18 cellular contexts compared by ENCODE assay signal in the genomic region with DNA sequence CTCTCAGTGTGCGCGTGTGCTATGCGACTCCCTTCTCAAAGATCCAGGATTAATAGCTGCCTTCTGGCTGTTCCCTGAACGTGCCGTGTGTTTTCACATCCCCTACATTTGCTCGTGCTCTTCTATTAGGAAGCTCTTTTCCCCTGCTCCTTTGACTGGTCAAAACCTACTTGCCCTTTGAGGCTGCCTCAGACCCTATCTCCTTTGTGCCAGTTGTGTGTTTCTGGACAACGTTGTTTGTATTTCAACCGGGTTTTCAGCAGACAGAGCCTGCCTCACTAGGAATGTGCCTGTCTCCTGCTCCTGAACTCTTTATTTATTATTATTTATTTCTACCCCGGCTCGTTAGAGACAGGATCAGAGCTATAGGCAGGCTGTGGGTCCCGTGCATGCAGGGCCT.
DNase-seq lines count a peak whose midpoint lies in the region; ATAC-seq and TF ChIP-seq lines count a peak whose summit lies in the region.
"Had no signal": no experiment of that assay in that cellular context is flagged by ENCODE, and none has a peak within 500 bp of the region (broad histone marks: within the 10 kb centered on the region; RNA-seq: fewer than 3 reads in every experiment).

No MANE protein-coding gene starts in this region.

- intact Hi-C loops in breast epithelium (cut with DNase I; ENCODE audit: low total_unique reads), result no loop called here
- intact Hi-C loops in upper lobe of right lung (cut with DNase I), result no loop called here

- TF ChIP-seq CTCF in WERI-Rb-1 (IDR thresholded peaks at IDR 0.05; ENCODE audit: low read depth, low read length), result no peak
- TF ChIP-seq CTCF in breast epithelium (IDR thresholded peaks at IDR 0.05), result no peak
- no peak for TF ChIP-seq CTCF in upper lobe of right lung (IDR thresholded peaks at IDR 0.05)

- no peak overlapping the region for H3K4me2 ChIP-seq in neuronal stem cell (ENCODE audit: insufficient read depth, low read length, poor library complexity, severe bottlenecking)
- H3K4me2 ChIP-seq: A549 had no signal

- H3K27me3 ChIP-seq in WERI-Rb-1 (ENCODE audit: insufficient read depth, low read depth, severe bottlenecking) (no peaks in the 10 kb centered on the region), neuronal stem cell (ENCODE audit: control insufficient read depth in 3 of 3, insufficient read depth in 3 of 3, low read depth in 1 of 3, low read length in 3 of 3) (no peaks in the 10 kb centered on the region), breast epithelium (no peaks in the 10 kb centered on the region), upper lobe of right lung (no peaks in the 10 kb centered on the region)

- no peaks in the 10 kb centered on the region for H3K27me3 Mint-ChIP-seq in activated CD4-positive, alpha-beta T cell treated with anti-CD3 and anti-CD28 coated beads, Interleukin-2, amount 10 ng/mL, durations not matched to agents 7 days and 5 days
- H3K27me3 Mint-ChIP-seq: B cell had no signal

- H3K36me3 ChIP-seq in WERI-Rb-1, result no peaks in the 10 kb centered on the region
- H3K36me3 ChIP-seq in neuronal stem cell (replicated peaks in 1 of 2; ENCODE audit: control insufficient read depth in 2 of 2, insufficient read depth in 2 of 2, low read length in 2 of 2), result no peaks in the 10 kb centered on the region
- H3K36me3 ChIP-seq in breast epithelium, result no peaks in the 10 kb centered on the region
- H3K36me3 ChIP-seq in upper lobe of right lung, result no peaks in the 10 kb centered on the region
- H3K36me3 ChIP-seq: BLaER1 treated with 17β-estradiol and CSF1 and Interleukin-3, amounts not matched to agents 10 nM and 100 nM had no signal

- peak overlapping the region; percentile 33 for H3K18ac ChIP-seq in neuronal stem cell (ENCODE audit: low read length)

- POLR2A ChIA-PET in activated CD4-positive, alpha-beta T cell treated with anti-CD3 and anti-CD28 coated beads, Interleukin-2, amount 10 ng/mL, durations not matched to agents 7 days and 5 days (lab: Charles Lee), result no interaction called here

- no peak overlapping the region for H3K4ac ChIP-seq in neuronal stem cell (ENCODE audit: low read length)

- WGBS in neuronal stem cell (ENCODE audit: extremely low coverage in 2 of 2, insufficient read length in 2 of 2, insufficient replicate concordance in 1 of 2), 2 donors, result no CpG with 5 or more reads among the region's 11 CpGs

- H3K4me3 Mint-ChIP-seq in activated CD4-positive, alpha-beta T cell treated with anti-CD3 and anti-CD28 coated beads, Interleukin-2, amount 10 ng/mL, durations not matched to agents 7 days and 5 days, result no peak overlapping the region
- H3K4me3 Mint-ChIP-seq: B cell; CD4-positive, alpha-beta T cell; CD8-positive, alpha-beta T cell had no signal

- no peak overlapping the region for H2AK5ac ChIP-seq in neuronal stem cell (ENCODE audit: low read depth, low read length)

- H3K4me3 ChIP-seq in WERI-Rb-1 (ENCODE audit: low read depth, low read length) (peak overlapping the region; percentile 29), neuronal stem cell (ENCODE audit: low read length in 2 of 2) (no peak overlapping the region), breast epithelium (no peak overlapping the region), upper lobe of right lung (no peak overlapping the region)
- H3K4me3 ChIP-seq: A549; BLaER1 treated with 17β-estradiol and CSF1 and Interleukin-3, amounts not matched to agents 10 nM and 100 nM had no signal

- no peaks in the 10 kb centered on the region for H3K4me1 Mint-ChIP-seq in activated CD4-positive, alpha-beta T cell treated with anti-CD3 and anti-CD28 coated beads, Interleukin-2, amount 10 ng/mL, durations not matched to agents 7 days and 5 days
- H3K4me1 Mint-ChIP-seq: B cell had no signal

- no peaks in the 10 kb centered on the region for H3K9me3 Mint-ChIP-seq in activated CD4-positive, alpha-beta T cell treated with anti-CD3 and anti-CD28 coated beads, Interleukin-2, amount 10 ng/mL, durations not matched to agents 7 days and 5 days

- no peak overlapping the region for H2BK120ac ChIP-seq in neuronal stem cell (ENCODE audit: low read depth, low read length)

- no peak overlapping the region for H2BK5ac ChIP-seq in neuronal stem cell (ENCODE audit: low read length)

- no peak overlapping the region for H2AFZ ChIP-seq in neuronal stem cell (ENCODE audit: low read length)

- H3K36me3 Mint-ChIP-seq in activated CD4-positive, alpha-beta T cell treated with anti-CD3 and anti-CD28 coated beads, Interleukin-2, amount 10 ng/mL, durations not matched to agents 7 days and 5 days (ENCODE audit: low read depth), result no peaks in the 10 kb centered on the region
- H3K36me3 Mint-ChIP-seq: CD8-positive, alpha-beta T cell had no signal

- CTCF ChIA-PET in activated CD4-positive, alpha-beta T cell treated with anti-CD3 and anti-CD28 coated beads, Interleukin-2, amount 10 ng/mL, durations not matched to agents 7 days and 5 days (lab: Charles Lee), result no interaction called here

- no peaks in the 10 kb centered on the region for H3K9me3 ChIP-seq in WERI-Rb-1 (ENCODE audit: severe bottlenecking)
- peaks cover 0 to 7% of the 10 kb centered on the region in 2 donors for H3K9me3 ChIP-seq in neuronal stem cell (replicated peaks in 1 of 2; ENCODE audit: control insufficient read depth in 2 of 2, insufficient read depth in 1 of 2, low read depth in 1 of 2, low read length in 2 of 2)
- no peaks in the 10 kb centered on the region for H3K9me3 ChIP-seq in breast epithelium
- H3K9me3 ChIP-seq in upper lobe of right lung, result no peaks in the 10 kb centered on the region
- H3K9me3 ChIP-seq: A549, Caco-2 had no signal

- DNase-seq in NCI-H82 (lab: John Stamatoyannopoulos, UW), result peak; percentile 90
- DNase-seq in WERI-Rb-1, result peak; percentile 42
- DNase-seq in neuronal stem cell (ENCODE audit: low spot score), result no peak
- no peak for DNase-seq in breast epithelium (ENCODE audit: low spot score in 2 of 2)
- DNase-seq in activated CD4-positive, alpha-beta T cell treated with anti-CD3 and anti-CD28 coated beads, Interleukin-2, amount 10 ng/mL, durations not matched to agents 7 days and 5 days, result no peak
- DNase-seq in upper lobe of right lung, result no peak
- DNase-seq: AML-193; Caco-2; Calu3; CD4-positive, alpha-beta T cell; CD8-positive, alpha-beta T cell; DMS79 treated with DMSO at 0.1 percent for 48 hours; GF-D8 had no signal

- H2BK12ac ChIP-seq in neuronal stem cell (ENCODE audit: low read length), result no peak overlapping the region

- H2BK15ac ChIP-seq in neuronal stem cell (ENCODE audit: low read length), result no peak overlapping the region

- no peak overlapping the region for H3K27ac Mint-ChIP-seq in activated CD4-positive, alpha-beta T cell treated with anti-CD3 and anti-CD28 coated beads, Interleukin-2, amount 10 ng/mL, durations not matched to agents 7 days and 5 days
- H3K27ac Mint-ChIP-seq: B cell; CD4-positive, alpha-beta T cell; CD8-positive, alpha-beta T cell had no signal

- H3K9ac ChIP-seq in neuronal stem cell (ENCODE audit: low read depth, low read length, poor library complexity), result no peak overlapping the region
- H3K9ac ChIP-seq: BLaER1 treated with 17β-estradiol and CSF1 and Interleukin-3, amounts not matched to agents 10 nM and 100 nM had no signal

- peak overlapping the region; percentile 11 for H3K14ac ChIP-seq in neuronal stem cell (ENCODE audit: low read length)

- no peak overlapping the region for H3K23ac ChIP-seq in neuronal stem cell (ENCODE audit: low read depth, low read length, poor library complexity)

- H3K79me1 ChIP-seq in neuronal stem cell (ENCODE audit: low read depth, low read length), result no peaks in the 10 kb centered on the region

- no peak for TF ChIP-seq POLR2A in breast epithelium (IDR thresholded peaks at IDR 0.05)

- H4K8ac ChIP-seq in neuronal stem cell (ENCODE audit: low read depth, low read length), result no peak overlapping the region

- H3K4me1 ChIP-seq in neuronal stem cell (ENCODE audit: control insufficient read depth in 2 of 2, insufficient read depth in 1 of 2, low read depth in 1 of 2, low read length in 2 of 2) (no peaks in the 10 kb centered on the region), breast epithelium (no peaks in the 10 kb centered on the region), upper lobe of right lung (no peaks in the 10 kb centered on the region)
- H3K4me1 ChIP-seq: A549, Caco-2 had no signal

- H3K27ac ChIP-seq in WERI-Rb-1 (no peak overlapping the region), neuronal stem cell (replicated peaks; ENCODE audit: low read length) (no peak overlapping the region), breast epithelium (no peak overlapping the region), upper lobe of right lung (no peak overlapping the region)
- H3K27ac ChIP-seq: 22Rv1, A549, C4-2B had no signal

- ATAC-seq in upper lobe of right lung, result no peak
- ATAC-seq: A549; CD8-positive, alpha-beta T cell had no signal

- H4K91ac ChIP-seq in neuronal stem cell (ENCODE audit: low read depth, low read length, poor library complexity), result no peak overlapping the region

Comparison
In these comparisons a context has a peak if more than half of its experiments do, and no peak if none do; other contexts are left out.
1. DNase-seq: peak in NCI-H82 (single experiment) and WERI-Rb-1 (single experiment); none in neuronal stem cell (single experiment), breast epithelium (0 of 2), activated CD4-positive, alpha-beta T cell treated with anti-CD3 and anti-CD28 coated beads, Interleukin-2, amount 10 ng/mL, durations not matched to agents 7 days and 5 days (single experiment) and upper lobe of right lung (single experiment).